ENCODE assay signal across 18 cellular contexts in the genomic region with DNA sequence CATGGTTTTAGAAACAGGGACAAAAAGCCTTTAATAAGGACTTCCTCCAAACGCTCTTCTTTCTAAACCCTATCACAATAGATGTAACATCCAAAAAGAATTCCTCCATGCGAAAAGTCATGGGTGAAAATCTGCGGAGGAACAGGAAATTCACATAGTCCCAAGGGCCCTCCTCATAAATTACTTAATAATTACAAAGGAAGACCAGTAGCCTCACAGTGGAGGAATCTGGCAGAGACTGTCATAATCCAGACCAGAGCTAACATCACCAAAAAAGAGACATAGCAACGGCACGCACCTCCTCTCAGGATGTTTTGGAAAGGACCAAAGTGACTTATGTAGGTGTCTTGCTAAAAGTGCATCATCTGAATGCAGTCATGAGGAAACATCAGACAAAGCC.
DNase-seq lines count a peak whose midpoint lies in the region; ATAC-seq and TF ChIP-seq lines count a peak whose summit lies in the region.
"Had no signal": no experiment of that assay in that cellular context is flagged by ENCODE, and none has a peak within 500 bp of the region (broad histone marks: within the 10 kb centered on the region; RNA-seq: fewer than 3 reads in every experiment).

No MANE protein-coding gene starts in this region.

- peaks cover 12% of the 10 kb centered on the region for H3K27me3 ChIP-seq in left ventricle myocardium inferior (ENCODE audit: low read depth)
- no peaks in the 10 kb centered on the region for H3K27me3 ChIP-seq in esophagus muscularis mucosa
- no peaks in the 10 kb centered on the region for H3K27me3 ChIP-seq in effector memory CD4-positive, alpha-beta T cell (replicated peaks; ENCODE audit: control insufficient read depth, insufficient read depth, low read length, poor library complexity, severe bottlenecking)

- no peak for TF ChIP-seq POLR2A in esophagus muscularis mucosa (IDR thresholded peaks at IDR 0.05; ENCODE audit: low read depth)

- H3K27ac ChIP-seq in left ventricle myocardium inferior (replicated peaks) = peak overlapping the region; percentile 41
- no peak overlapping the region for H3K27ac ChIP-seq in esophagus muscularis mucosa (replicated peaks in 1 of 4)
- H3K27ac ChIP-seq in effector memory CD4-positive, alpha-beta T cell (ENCODE audit: insufficient read depth, low read length, poor library complexity, severe bottlenecking) = no peak overlapping the region
- H3K27ac ChIP-seq: A549 had no signal

- H3K9me3 Mint-ChIP-seq in type B pancreatic cell = peaks cover 10% of the 10 kb centered on the region

- H3K27me3 Mint-ChIP-seq in type B pancreatic cell = peaks cover 38% of the 10 kb centered on the region

- H3K4me3 ChIP-seq in left ventricle myocardium inferior (no peak overlapping the region), esophagus muscularis mucosa (no peak overlapping the region)
- H3K4me3 ChIP-seq in effector memory CD4-positive, alpha-beta T cell (ENCODE audit: insufficient read depth, low read depth, low read length, poor library complexity, severe bottlenecking) = no peak overlapping the region
- H3K4me3 ChIP-seq: A549 had no signal

- 82% methylated on average over 5 of the region's 5 CpGs for WGBS in esophagus muscularis mucosa

- peaks cover 10% of the 10 kb centered on the region for H3K4me1 Mint-ChIP-seq in type B pancreatic cell (ENCODE audit: unreplicated experiment)
- H3K4me1 Mint-ChIP-seq: CD4-positive, alpha-beta memory T cell had no signal

- no peak for TF ChIP-seq EP300 in esophagus muscularis mucosa (IDR thresholded peaks at IDR 0.05)

- H3K9me3 ChIP-seq in left ventricle myocardium inferior (replicated peaks) = no peaks in the 10 kb centered on the region
- H3K9me3 ChIP-seq in esophagus muscularis mucosa = no peaks in the 10 kb centered on the region
- no peaks in the 10 kb centered on the region for H3K9me3 ChIP-seq in effector memory CD4-positive, alpha-beta T cell (ENCODE audit: control insufficient read depth, low read length)
- H3K9me3 ChIP-seq: A549 had no signal

- H3K4me3 Mint-ChIP-seq in type B pancreatic cell = no peak overlapping the region
- H3K4me3 Mint-ChIP-seq: CD4-positive, alpha-beta memory T cell had no signal

- no peaks in the 10 kb centered on the region for H3K36me3 ChIP-seq in left ventricle myocardium inferior
- H3K36me3 ChIP-seq in esophagus muscularis mucosa = peaks cover 0 to 2% (median 0%) of the 10 kb centered on the region in 4 donors
- no peaks in the 10 kb centered on the region for H3K36me3 ChIP-seq in effector memory CD4-positive, alpha-beta T cell (ENCODE audit: control insufficient read depth, insufficient read depth, low read length)

- no peak for ATAC-seq in Right ventricle myocardium inferior
- no peak for ATAC-seq in GM18870 (IDR thresholded peaks at IDR 0.05; ENCODE audit: unreplicated experiment)
- ATAC-seq: A549 had no signal

- H3K4me1 ChIP-seq in left ventricle myocardium inferior (peaks cover 22% of the 10 kb centered on the region), esophagus muscularis mucosa (no peaks in the 10 kb centered on the region)
- H3K4me1 ChIP-seq in effector memory CD4-positive, alpha-beta T cell (ENCODE audit: control insufficient read depth, insufficient read depth, low read length, poor library complexity, severe bottlenecking) = no peaks in the 10 kb centered on the region
- H3K4me1 ChIP-seq: A549 had no signal

- peaks cover 7% of the 10 kb centered on the region for H3K36me3 Mint-ChIP-seq in type B pancreatic cell
- H3K36me3 Mint-ChIP-seq: CD4-positive, alpha-beta memory T cell had no signal

- intact Hi-C loops in left ventricle myocardium inferior (cut with micrococcal nuclease) = no loop called here
- intact Hi-C loops in Right ventricle myocardium inferior (cut with DNase I) = no loop called here
- intact Hi-C loops in esophagus muscularis mucosa (cut with DNase I) = no loop called here

- H3K27ac Mint-ChIP-seq in type B pancreatic cell = no peak overlapping the region
- H3K27ac Mint-ChIP-seq: CD4-positive, alpha-beta memory T cell had no signal

- TF ChIP-seq CTCF in left ventricle myocardium inferior (IDR thresholded peaks at IDR 0.05; ENCODE audit: borderline replicate concordance) (no peak), esophagus muscularis mucosa (IDR thresholded peaks at IDR 0.05) (no peak), type B pancreatic cell (conservative IDR thresholded peaks at IDR 0.05) (no peak)

- DNase-seq in left ventricle myocardium inferior (no peak), Right ventricle myocardium inferior (ENCODE audit: missing footprints) (no peak), esophagus muscularis mucosa (ENCODE audit: extremely low spot score) (peak; percentile 34), type B pancreatic cell (ENCODE audit: extremely low spot score, unreplicated experiment) (peak; percentile 2), GOT3 (lab: John Stamatoyannopoulos, UW) (no peak)
- DNase-seq in effector memory CD4-positive, alpha-beta T cell = no peak
- DNase-seq: 8988T; C1 segment of cervical spinal cord; Calu3; CD4-positive, alpha-beta memory T cell; COR-L47; DMS53; DMS79 treated with DMSO at 0.1 percent for 48 hours; GF-D8; H7; HCEC 1CT had no signal

Comparison
In these comparisons a context has a peak if more than half of its experiments do, and no peak if none do; other contexts are left out.
1. DNase-seq: peak in esophagus muscularis mucosa (single experiment) and type B pancreatic cell (single experiment); none in left ventricle myocardium inferior (single experiment), Right ventricle myocardium inferior (single experiment), effector memory CD4-positive, alpha-beta T cell (0 of 3) and GOT3 (single experiment).